7 cellular contexts compared by ENCODE assay signal in the genomic region with DNA sequence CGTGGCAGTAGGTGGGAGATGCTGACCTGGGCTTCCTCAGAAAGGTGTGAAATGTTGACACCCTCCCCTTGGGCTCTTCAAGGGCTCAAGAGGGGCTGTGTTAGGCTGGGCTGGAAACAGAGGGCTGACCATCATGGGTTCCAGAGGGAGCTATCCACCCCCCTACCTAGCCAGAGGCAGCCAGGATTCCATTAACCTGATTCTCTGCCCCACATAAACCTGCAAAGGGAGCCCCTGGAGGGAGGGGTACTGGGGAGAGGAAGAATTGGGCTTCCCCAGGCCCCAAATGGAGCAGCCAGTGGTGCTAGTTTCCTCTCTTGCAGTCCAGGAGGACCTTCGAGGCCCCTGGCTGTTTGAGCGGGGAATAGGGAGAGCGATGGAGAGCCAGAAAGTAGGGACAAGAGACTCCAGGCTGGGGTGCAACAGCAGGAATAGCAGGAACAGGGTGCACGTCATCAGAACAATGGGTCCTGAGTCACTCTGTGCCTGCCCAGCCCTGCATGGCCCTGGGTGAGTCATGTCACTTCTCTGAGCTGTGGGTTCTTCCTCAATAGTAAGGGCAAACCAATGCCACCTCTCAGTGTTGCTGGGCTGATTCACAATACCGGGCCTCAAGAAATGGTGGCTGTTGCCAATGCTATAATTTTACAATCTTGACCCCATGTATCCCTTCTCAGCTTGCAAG.
DNase-seq lines count a peak whose midpoint lies in the region; FAIRE-seq and TF ChIP-seq lines count a peak whose summit lies in the region.

No MANE protein-coding gene starts in this region.

- H3K27ac ChIP-seq in PC-9 (peak overlapping the region; percentile 91), fibroblast of lung (ENCODE audit: insufficient read depth, low read length) (peak overlapping the region; percentile 31), smooth muscle cell (ENCODE audit: low read depth) (peak overlapping the region; percentile 70)

- BruUV-seq in PC-9 (replicated peaks; lab: Mats Ljungman, UMichigan), result TSS peak; percentile 99

- TF ChIP-seq CTCF in PC-9 (conservative IDR thresholded peaks at IDR 0.05) (no peak), fibroblast of lung (conservative IDR thresholded peaks at IDR 0.05 in 1 of 2, IDR thresholded peaks at IDR 0.05 in 1 of 2; ENCODE audit: low read depth in 1 of 2, low read length in 2 of 2) (no peak), smooth muscle cell (IDR thresholded peaks at IDR 0.05; ENCODE audit: borderline replicate concordance, insufficient read depth, poor library complexity, severe bottlenecking) (no peak)

- peak; percentile 72 for DNase-seq in H54 (ENCODE audit: insufficient read length, low spot score)
- peak; percentile 87 to 94 for DNase-seq in PC-9
- peak; percentile 88 to 96 for DNase-seq in fibroblast of lung (ENCODE audit: low read depth in 2 of 2)
- no peak for DNase-seq in smooth muscle cell (lab: John Stamatoyannopoulos, UW; ENCODE audit: unreplicated experiment)
- DNase-seq in GM12892 (ENCODE audit: insufficient read length), result no peak
- no peak for DNase-seq in DMS79 (lab: John Stamatoyannopoulos, UW)
- no peak for DNase-seq in cortex of kidney (lab: John Stamatoyannopoulos, UW)

- H3K36me3 ChIP-seq in PC-9 (ENCODE audit: low read depth) (no peaks in the 10 kb centered on the region), fibroblast of lung (ENCODE audit: control insufficient read depth, insufficient read depth, low read length) (no peaks in the 10 kb centered on the region), smooth muscle cell (ENCODE audit: low read depth) (no peaks in the 10 kb centered on the region)

- H3F3A ChIP-seq in PC-9 (ENCODE audit: insufficient read depth, low read depth), result peaks cover 32% of the 10 kb centered on the region
- no peaks in the 10 kb centered on the region for H3F3A ChIP-seq in smooth muscle cell (ENCODE audit: low read depth)

- no peak overlapping the region for H3K9ac ChIP-seq in fibroblast of lung (ENCODE audit: insufficient read depth, low read length)
- H3K9ac ChIP-seq in smooth muscle cell (ENCODE audit: low read depth), result peak overlapping the region; percentile 33

- intact Hi-C loops in PC-9 (cut with micrococcal nuclease; ENCODE audit: unreplicated experiment), result loop anchor here (1.0 kb wide), 1 partner anchor 82 kb away; no protein-coding TSS in a partner anchor

- no peaks in the 10 kb centered on the region for H3K9me3 ChIP-seq in PC-9 (ENCODE audit: insufficient read depth, low read depth)
- no peaks in the 10 kb centered on the region for H3K9me3 ChIP-seq in fibroblast of lung (ENCODE audit: control insufficient read depth, insufficient read depth, low read depth, low read length)
- H3K9me3 ChIP-seq in smooth muscle cell (replicated peaks; ENCODE audit: low read depth), result no peaks in the 10 kb centered on the region

- H3K9me2 ChIP-seq in PC-9 (ENCODE audit: insufficient read depth), result no peaks in the 10 kb centered on the region

- 54% methylated on average over 6 of the region's 6 CpGs for WGBS in smooth muscle cell (ENCODE audit: low lambda C conversion rate)

- H3K4me1 ChIP-seq in PC-9 (replicated peaks; ENCODE audit: insufficient read depth) (peaks cover 80% of the 10 kb centered on the region), fibroblast of lung (ENCODE audit: control insufficient read depth, extremely low read depth, insufficient read depth, low read length) (peaks cover 12% of the 10 kb centered on the region), smooth muscle cell (ENCODE audit: low read depth) (peaks cover 24% of the 10 kb centered on the region)

- CTCF ChIA-PET in PC-9 (lab: Charles Lee), result interaction anchor here (0.7 kb wide), 1 partner anchor 30 kb away, joined by 3 read pairs; no protein-coding TSS in a partner anchor

- FAIRE-seq in H54 (lab: Jason Lieb, UNC) (peak; percentile 90), GM12892 (lab: Jason Lieb, UNC) (no peak)

- H4K20me1 ChIP-seq in PC-9 (ENCODE audit: insufficient read depth), result no peaks in the 10 kb centered on the region
- H4K20me1 ChIP-seq in fibroblast of lung (ENCODE audit: control insufficient read depth, extremely low read depth, insufficient read depth, low read length), result no peaks in the 10 kb centered on the region
- no peaks in the 10 kb centered on the region for H4K20me1 ChIP-seq in smooth muscle cell (ENCODE audit: low read depth)

- H3K4me3 ChIP-seq in PC-9 (no peak overlapping the region), fibroblast of lung (replicated peaks in 1 of 4; ENCODE audit: control extremely low read depth in 1 of 4, insufficient read depth in 1 of 4, low read depth in 3 of 4, low read length in 4 of 4) (no peak overlapping the region), smooth muscle cell (no peak overlapping the region)

- H2AFZ ChIP-seq in PC-9, result no peak overlapping the region
- H2AFZ ChIP-seq in fibroblast of lung (ENCODE audit: low read length), result no peak overlapping the region
- no peak overlapping the region for H2AFZ ChIP-seq in smooth muscle cell (ENCODE audit: low read depth)

- H3K4me2 ChIP-seq in PC-9 (peak overlapping the region; percentile 68), fibroblast of lung (ENCODE audit: extremely low read depth, insufficient read depth, low read length) (peak overlapping the region; percentile 57), smooth muscle cell (no peak overlapping the region)

- POLR2A ChIA-PET in PC-9 (lab: Charles Lee; ENCODE audit: unreplicated experiment), result interaction anchor here (0.7 kb wide), 1 partner anchor 71 kb away, joined by 4 read pairs; no protein-coding TSS in a partner anchor

- H3K79me2 ChIP-seq in PC-9 (ENCODE audit: low read depth) (no peaks in the 10 kb centered on the region), fibroblast of lung (ENCODE audit: control insufficient read depth, insufficient read depth, low read length) (no peaks in the 10 kb centered on the region), smooth muscle cell (ENCODE audit: low read depth) (no peaks in the 10 kb centered on the region)

- TF ChIP-seq POLR2A in H54 (IDR thresholded peaks at IDR 0.05; ENCODE audit: low read depth, low read length), result no peak
- TF ChIP-seq POLR2A in GM12892 (IDR thresholded peaks at IDR 0.05; ENCODE audit: low read depth, low read length), result no peak

- H3K27me3 ChIP-seq in PC-9 (ENCODE audit: insufficient read depth, low read depth) (no peaks in the 10 kb centered on the region), fibroblast of lung (ENCODE audit: control insufficient read depth, insufficient read depth, low read length) (no peaks in the 10 kb centered on the region), smooth muscle cell (ENCODE audit: low read depth) (no peaks in the 10 kb centered on the region)

Comparison
In these comparisons a context has a peak if more than half of its experiments do, and no peak if none do; other contexts are left out.
1. DNase-seq: peak in H54 (single experiment), PC-9 (2 of 2) and fibroblast of lung (2 of 2); none in smooth muscle cell (single experiment), GM12892 (single experiment), DMS79 (single experiment) and cortex of kidney (single experiment).
2. H3K27ac ChIP-seq: peak in every context shown above with its lines; median percentile 91 in PC-9; 70 in smooth muscle cell; 31 in fibroblast of lung.